In the genomic region with DNA sequence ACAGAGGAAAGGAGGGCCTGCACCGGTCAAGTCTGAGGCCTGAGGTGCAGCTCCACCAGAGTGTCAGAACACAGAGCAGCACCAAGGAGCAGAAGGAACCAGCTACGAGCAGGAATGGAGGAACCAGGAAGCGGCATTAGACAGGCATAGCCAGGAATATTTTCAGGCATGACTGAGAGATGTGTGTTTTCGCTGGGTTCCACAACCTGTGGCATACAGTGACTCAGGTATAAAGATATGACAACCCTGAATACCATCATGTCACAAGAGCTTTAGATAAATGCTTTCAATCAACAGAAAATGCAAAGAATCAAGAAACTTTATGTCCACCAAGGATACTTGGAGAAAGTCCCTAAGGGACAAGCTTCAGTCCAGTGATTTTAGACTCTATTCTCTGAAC, we compare ENCODE assay signal across 34 cellular contexts.
"Had no signal": no experiment of that assay in that cellular context is flagged by ENCODE, and none has a peak within 500 bp of the region (broad histone marks: within the 10 kb centered on the region; RNA-seq: fewer than 3 reads in every experiment).

No MANE protein-coding gene starts in this region.

- DNase-seq: Karpas-422, Kasumi-1, KG1, MG63, MM.1S, MV-4-11, NCI-H1048, NCI-H1092, NCI-H1092 treated with DMSO at 0.1 percent for 48 hours, NCI-H1105, NCI-H1105 treated with DMSO at 0.1 percent for 48 hours, NCI-H1417, NCI-H1417 treated with DMSO at 0.1 percent for 48 hours, NCI-H1436, NCI-H1436 treated with DMSO at 0.1 percent for 48 hours, NCI-H146, NCI-H1694, NCI-H1694 treated with DMSO at 0.1 percent for 48 hours, NCI-H187, NCI-H187 treated with DMSO at 0.1 percent for 48 hours, NCI-H1930, NCI-H2029, NCI-H2029 treated with DMSO at 0.1 percent for 48 hours, NCI-H2081, NCI-H2081 treated with DMSO at 0.1 percent for 48 hours, NCI-H2107, NCI-H2171, NCI-H2171 treated with DMSO at 0.1 percent for 48 hours, NCI-H2227 treated with DMSO at 0.1 percent for 48 hours, NCI-H226, NCI-H345, NCI-H446, NCI-H446 treated with DMSO at 0.1 percent for 48 hours had no signal

- H3K36me3 ChIP-seq: MG63 had no signal

- H3K27me3 ChIP-seq: MG63 had no signal

- H3K4me2 ChIP-seq: KMS-11 had no signal

- H3K9ac ChIP-seq: KMS-11 had no signal

- H3K9me3 ChIP-seq: MG63 had no signal

- H3K27ac ChIP-seq: KMS-11 had no signal

- H3K4me3 ChIP-seq: MG63 had no signal
